Comparison of ENCODE assay signal across 19 cellular contexts in genomic region chr5:154970759-154971158, GRCh38. TPM values are rescaled to one million over a fixed set of nuclear protein-coding genes. Genes with fewer than 3 reads are reported as not detected.
A peak's percentile ranks its signal among the peaks of the same experiment; 100 is the strongest.
DNase-seq lines count a peak whose midpoint lies in the region; ATAC-seq and TF ChIP-seq lines count a peak whose summit lies in the region.
"Had no signal": no experiment of that assay in that cellular context is flagged by ENCODE, and none has a peak within 500 bp of the region (broad histone marks: within the 10 kb centered on the region; RNA-seq: fewer than 3 reads in every experiment).

No MANE protein-coding gene starts in this region.

- no peaks in the 10 kb centered on the region for H3K79me2 ChIP-seq in mammary epithelial cell (ENCODE audit: insufficient read depth, low read length)

- ATAC-seq in GM18867 (IDR thresholded peaks at IDR 0.05; ENCODE audit: unreplicated experiment): no peak
- no peak for ATAC-seq in HG03025 (IDR thresholded peaks at IDR 0.05; ENCODE audit: low FRiP score, unreplicated experiment)
- ATAC-seq: body of pancreas; effector memory CD8-positive, alpha-beta T cell; gastroesophageal sphincter had no signal

- CTCF ChIA-PET in mammary epithelial cell (lab: Charles Lee; ENCODE audit: low non-redundant PET): no interaction called here

- no peak for TF ChIP-seq EP300 in sigmoid colon (IDR thresholded peaks at IDR 0.05)

- no TSS peak for BruUV-seq in mammary epithelial cell (replicated peaks; lab: Mats Ljungman, UMichigan)

- H3K36me3 ChIP-seq in mammary epithelial cell (ENCODE audit: insufficient read depth, low read length): peaks cover 2% of the 10 kb centered on the region
- peaks cover 4% of the 10 kb centered on the region for H3K36me3 ChIP-seq in breast epithelium
- H3K36me3 ChIP-seq in sigmoid colon: peaks cover 6 to 31% (median 11%) of the 10 kb centered on the region in 4 donors

- TF ChIP-seq POLR2A in breast epithelium (IDR thresholded peaks at IDR 0.05) (no peak), sigmoid colon (IDR thresholded peaks at IDR 0.05) (no peak)

- H3K9ac ChIP-seq in mammary epithelial cell (ENCODE audit: insufficient read depth, low read length): no peak overlapping the region

- dilution Hi-C loops in mammary epithelial cell (cut with HindIII; ENCODE audit: low sequenced_read_pairs): no loop called here

- H3K4me1 ChIP-seq in mammary epithelial cell (ENCODE audit: insufficient read depth, low read length) (no peaks in the 10 kb centered on the region), breast epithelium (no peaks in the 10 kb centered on the region), sigmoid colon (no peaks in the 10 kb centered on the region)
- H3K4me1 ChIP-seq: body of pancreas, gastroesophageal sphincter, HAP-1 had no signal

- H3K4me3 ChIP-seq in mammary epithelial cell (replicated peaks in 1 of 3; ENCODE audit: insufficient read depth in 1 of 3, low read depth in 2 of 3, low read length in 3 of 3): no peak overlapping the region
- H3K4me3 ChIP-seq in breast epithelium: no peak overlapping the region
- no peak overlapping the region for H3K4me3 ChIP-seq in epithelial cell of esophagus (ENCODE audit: low read length)
- no peak overlapping the region for H3K4me3 ChIP-seq in sigmoid colon
- H3K4me3 ChIP-seq: body of pancreas, gastroesophageal sphincter, HAP-1, smooth muscle cell had no signal

- intact Hi-C loops in mammary epithelial cell (cut with micrococcal nuclease) (no loop called here), breast epithelium (cut with DNase I; ENCODE audit: low total_unique reads) (no loop called here), sigmoid colon (cut with DNase I) (no loop called here)

- in situ Hi-C loops in mammary epithelial cell (cut with MboI; ENCODE audit: low sequenced_read_pairs in 2 of 2): no loop called here

- no peaks in the 10 kb centered on the region for H3K9me3 ChIP-seq in mammary epithelial cell (replicated peaks; ENCODE audit: insufficient read depth, low read length)
- H3K9me3 ChIP-seq in breast epithelium: no peaks in the 10 kb centered on the region
- no peaks in the 10 kb centered on the region for H3K9me3 ChIP-seq in sigmoid colon
- H3K9me3 ChIP-seq: body of pancreas, gastroesophageal sphincter, HAP-1 had no signal

- H2AFZ ChIP-seq in mammary epithelial cell (ENCODE audit: low read depth, low read length): no peak overlapping the region

- H3K4me2 ChIP-seq in mammary epithelial cell (ENCODE audit: insufficient read depth, low read depth, low read length): no peak overlapping the region
- H3K4me2 ChIP-seq: smooth muscle cell had no signal

- no peaks in the 10 kb centered on the region for H4K20me1 ChIP-seq in mammary epithelial cell (ENCODE audit: insufficient read depth, low read length)

- DNase-seq in mammary epithelial cell: peak; percentile 36
- no peak for DNase-seq in breast epithelium (ENCODE audit: low spot score in 2 of 2)
- DNase-seq in OCI-M1 (lab: John Stamatoyannopoulos, UW): peak; percentile 33
- peak; percentile 49 for DNase-seq in epithelial cell of esophagus (ENCODE audit: low read depth)
- DNase-seq in substantia nigra (lab: John Stamatoyannopoulos, UW): no peak
- DNase-seq in sigmoid colon: no peak
- DNase-seq: ACHN; body of pancreas; effector memory CD8-positive, alpha-beta T cell; NCI-H187 treated with DMSO at 0.1 percent for 48 hours; Right ventricle myocardium superior had no signal

- TF ChIP-seq CTCF in mammary epithelial cell (conservative IDR thresholded peaks at IDR 0.05 in 1 of 2, IDR thresholded peaks at IDR 0.05 in 1 of 2; ENCODE audit: extremely low read depth in 1 of 2, insufficient read depth in 1 of 2, low read depth in 1 of 2, low read length in 2 of 2) (no peak), breast epithelium (IDR thresholded peaks at IDR 0.05) (no peak), epithelial cell of esophagus (IDR thresholded peaks at IDR 0.05; ENCODE audit: insufficient read depth, low read depth, low read length, missing control alignments) (no peak), sigmoid colon (IDR thresholded peaks at IDR 0.05) (no peak)

- H3K27me3 ChIP-seq in mammary epithelial cell (ENCODE audit: insufficient read depth, low read length): no peaks in the 10 kb centered on the region
- H3K27me3 ChIP-seq in breast epithelium: no peaks in the 10 kb centered on the region
- no peaks in the 10 kb centered on the region for H3K27me3 ChIP-seq in sigmoid colon
- H3K27me3 ChIP-seq: body of pancreas, gastroesophageal sphincter had no signal

- no peak overlapping the region for H3K27ac ChIP-seq in mammary epithelial cell (ENCODE audit: insufficient read depth, low read depth, low read length)
- H3K27ac ChIP-seq in breast epithelium: no peak overlapping the region
- H3K27ac ChIP-seq in substantia nigra (ENCODE audit: low read depth, low read length, poor library complexity, severe bottlenecking): no peak overlapping the region
- no peak overlapping the region for H3K27ac ChIP-seq in sigmoid colon
- H3K27ac ChIP-seq: body of pancreas, gastroesophageal sphincter, VCaP had no signal

RNA-seq across cellular contexts. Expression of gene MRPL22, which starts 29.9 kb away (rescaled TPM):
- total RNA-seq in mammary epithelial cell: 10 to 100 TPM in 1 of 2 donors, 1 to 10 TPM in 1; 7.7 to 58.1 TPM
- 35.5 TPM for polyA plus RNA-seq in mammary epithelial cell
- 10.1 TPM for polyA minus RNA-seq in mammary epithelial cell
- 10 to 100 TPM; 12.1 to 23.4 (median 21.4) TPM for total RNA-seq in breast epithelium
- total RNA-seq in sigmoid colon: 10 to 100 TPM; 13.8 to 40.0 (median 26.5) TPM
- 10 to 100 TPM; 53.5 to 73.1 (median 55.1) TPM for polyA plus RNA-seq in sigmoid colon

RNA-seq across cellular contexts. Expression of gene GEMIN5, which starts 32.7 kb away (rescaled TPM):
- total RNA-seq in mammary epithelial cell (10 to 100 TPM; 21.2 to 23.0 TPM), breast epithelium (10 to 100 TPM; 14.4 to 23.2 (median 19.3) TPM), sigmoid colon (10 to 100 TPM; 12.2 to 15.2 (median 14.2) TPM)
- polyA plus RNA-seq in mammary epithelial cell (12.6 TPM), sigmoid colon (1 to 10 TPM in 2 of 3 donors, under 1 TPM in 1; 0.92 to 5.9 (median 1.8) TPM)
- 49.3 TPM for polyA minus RNA-seq in mammary epithelial cell

RNA-seq across cellular contexts. Expression of gene KIF4B, which starts 42.8 kb away (rescaled TPM):
- total RNA-seq in mammary epithelial cell: not detected
- polyA plus RNA-seq in mammary epithelial cell: 0.01 TPM
- polyA minus RNA-seq in mammary epithelial cell: 0.72 TPM
- total RNA-seq in breast epithelium: not detected
- under 1 TPM in 1 of 4 donors, not detected in 3; 0.16 TPM for total RNA-seq in sigmoid colon
- polyA plus RNA-seq in sigmoid colon: under 1 TPM in 1 of 3 donors, not detected in 2; 0.01 TPM
- total RNA-seq: mononuclear cell, osteoblast, Right ventricle myocardium superior, smooth muscle cell had no signal
- polyA plus RNA-seq: smooth muscle cell had no signal

Comparison
In these comparisons a context has a peak if more than half of its experiments do, and no peak if none do; other contexts are left out.
1. DNase-seq: peak in mammary epithelial cell (single experiment), OCI-M1 (single experiment) and epithelial cell of esophagus (single experiment); none in breast epithelium (0 of 2), substantia nigra (0 of 49) and sigmoid colon (single experiment).